8 cellular contexts compared by ENCODE assay signal in the genomic region with DNA sequence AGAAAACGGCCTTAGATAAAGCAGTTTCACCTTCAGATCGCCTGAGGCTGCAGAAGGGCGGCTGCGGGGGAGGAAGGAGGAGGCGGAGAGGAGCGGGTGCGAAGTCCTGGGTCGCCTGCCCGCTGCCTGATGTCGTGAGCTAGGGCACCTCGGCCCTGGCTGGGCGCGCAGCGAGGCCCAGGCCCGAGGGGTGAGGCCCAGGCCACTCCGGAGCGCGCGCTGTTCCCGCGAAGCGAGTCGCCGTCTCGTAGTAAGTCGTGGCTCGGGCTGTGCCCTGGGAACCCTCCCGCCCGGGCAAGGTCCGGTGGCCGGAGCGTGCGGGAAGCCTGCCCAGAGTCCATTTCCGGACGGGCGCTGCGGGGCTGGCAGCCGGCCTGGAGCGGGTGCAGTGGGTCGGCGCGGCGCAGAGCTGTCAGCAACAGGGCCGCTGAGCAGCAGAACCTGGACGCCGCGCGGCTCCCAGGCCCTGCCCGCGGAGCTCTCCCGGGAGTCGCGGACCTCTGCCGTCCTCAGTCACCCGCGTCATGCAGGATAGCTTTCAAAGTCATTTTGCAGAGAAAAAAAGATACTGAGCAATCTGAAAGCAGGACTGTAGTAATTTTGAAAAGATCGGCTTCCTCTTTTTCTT. TPM values are rescaled to one million over a fixed set of nuclear protein-coding genes. Genes with fewer than 3 reads are reported as not detected.
A peak's percentile ranks its signal among the peaks of the same experiment; 100 is the strongest.
DNase-seq lines count a peak whose midpoint lies in the region; ATAC-seq and TF ChIP-seq lines count a peak whose summit lies in the region.

No MANE protein-coding gene starts in this region.

- H3K36me3 ChIP-seq in colonic mucosa = no peaks in the 10 kb centered on the region

- no peaks in the 10 kb centered on the region for H3K27me3 ChIP-seq in CD4-positive, alpha-beta T cell (ENCODE audit: control insufficient read depth, insufficient read depth, low read length)
- H3K27me3 ChIP-seq in colonic mucosa = no peaks in the 10 kb centered on the region

- no peaks in the 10 kb centered on the region for H3K4me1 ChIP-seq in colonic mucosa

- POLR2A ChIA-PET in CD4-positive, alpha-beta T cell (lab: Charles Lee) = interaction anchor here (1.0 to 3.4 kb wide), 5 partner anchors 18 to 80 kb away, joined by 3 to 26 read pairs (median 3); a partner anchor contains a TSS

- TF ChIP-seq CTCF in CD4-positive, alpha-beta T cell (IDR thresholded peaks at IDR 0.05) = no peak
- TF ChIP-seq CTCF in WI38 (IDR thresholded peaks at IDR 0.05; ENCODE audit: low read depth, low read length) (no peak), colonic mucosa (IDR thresholded peaks at IDR 0.05) (no peak)

- intact Hi-C loops in CD4-positive, alpha-beta T cell (cut with DNase I, micrococcal nuclease) = no loop called here
- intact Hi-C loops in colonic mucosa (cut with DNase I) = no loop called here

- H3K4me3 Mint-ChIP-seq in CD4-positive, alpha-beta T cell = peak overlapping the region; percentile 92

- no peaks in the 10 kb centered on the region for H3K9me3 ChIP-seq in CD4-positive, alpha-beta T cell (ENCODE audit: control insufficient read depth, low read length)
- H3K9me3 ChIP-seq in colonic mucosa = no peaks in the 10 kb centered on the region

- no peaks in the 10 kb centered on the region for H3K9me3 Mint-ChIP-seq in CD4-positive, alpha-beta T cell

- H3K9ac ChIP-seq in colonic mucosa (ENCODE audit: low read depth in 2 of 2, low read length in 2 of 2) = peak overlapping the region; percentile 68 to 90

- H3K27me3 Mint-ChIP-seq in CD4-positive, alpha-beta T cell = no peaks in the 10 kb centered on the region

- DNase-seq in CD4-positive, alpha-beta T cell = peak in 6 of 10 experiments; percentile 3 to 43 (median 10)
- DNase-seq in HK-2 (ENCODE audit: unreplicated experiment) (peak; percentile 55), colonic mucosa (peak; percentile 46), left lobe of liver (ENCODE audit: low spot score) (peak; percentile 91), SW 1271 (lab: John Stamatoyannopoulos, UW) (no peak)
- peak; percentile 37 for DNase-seq in stimulated activated CD8-positive, alpha-beta memory T cell treated with anti-CD3 and anti-CD28 coated beads, Interleukin-4, amount 100 ng/mL, for 48 hours

- no peaks in the 10 kb centered on the region for H3K36me3 Mint-ChIP-seq in CD4-positive, alpha-beta T cell (ENCODE audit: low read depth)

- H3K4me1 Mint-ChIP-seq in CD4-positive, alpha-beta T cell (ENCODE audit: low read depth) = peaks cover 40% of the 10 kb centered on the region

- peak; percentile 39 for ATAC-seq in CD4-positive, alpha-beta T cell (ENCODE audit: poor library complexity)
- ATAC-seq in GM19463 (IDR thresholded peaks at IDR 0.05; ENCODE audit: unreplicated experiment) (peak; percentile 55), left lobe of liver (peak; percentile 90)

- H3K4me3 ChIP-seq in WI38 (ENCODE audit: low read depth, low read length) (peak overlapping the region; percentile 71), colonic mucosa (peak overlapping the region; percentile 47)

- CTCF ChIA-PET in CD4-positive, alpha-beta T cell (lab: Charles Lee) = interaction anchor here (1.2 to 1.6 kb wide), 3 partner anchors 18 to 95 kb away, joined by 3 to 4 read pairs (median 3); no protein-coding TSS in a partner anchor

- peak overlapping the region; percentile 70 for H3K27ac Mint-ChIP-seq in CD4-positive, alpha-beta T cell

- no peak overlapping the region for H3K27ac ChIP-seq in CD4-positive, alpha-beta T cell (ENCODE audit: low read depth, low read length)
- H3K27ac ChIP-seq in colonic mucosa = peak overlapping the region; percentile 88

RNA-seq across cellular contexts. Expression of a gene that starts 18.7 kb away (rescaled TPM):
- 1 to 10 TPM; 1.9 to 3.4 TPM for total RNA-seq in CD4-positive, alpha-beta T cell
- 100 to 1,000 TPM; 120 to 151 TPM for total RNA-seq in colonic mucosa
- total RNA-seq in left lobe of liver = 10.8 TPM

Comparison
In these comparisons a context has a peak if more than half of its experiments do, and no peak if none do; other contexts are left out.
1. ATAC-seq: peak in every context shown above with its lines; median percentile 90 in left lobe of liver; 55 in GM19463; 39 in CD4-positive, alpha-beta T cell.
2. DNase-seq: peak in CD4-positive, alpha-beta T cell (6 of 10), HK-2 (single experiment), colonic mucosa (single experiment), left lobe of liver (single experiment) and stimulated activated CD8-positive, alpha-beta memory T cell treated with anti-CD3 and anti-CD28 coated beads, Interleukin-4, amount 100 ng/mL, for 48 hours (single experiment); none in SW 1271 (0 of 2).
3. RNA of a gene that starts 18.7 kb away (total RNA-seq): 120 to 151 TPM in colonic mucosa; 10.8 TPM in left lobe of liver (single experiment) and 1.9 to 3.4 TPM in CD4-positive, alpha-beta T cell; every median in the first group is over 10 times any median in the second.